Comparison of ENCODE assay signal across 27 cellular contexts in the genomic region with DNA sequence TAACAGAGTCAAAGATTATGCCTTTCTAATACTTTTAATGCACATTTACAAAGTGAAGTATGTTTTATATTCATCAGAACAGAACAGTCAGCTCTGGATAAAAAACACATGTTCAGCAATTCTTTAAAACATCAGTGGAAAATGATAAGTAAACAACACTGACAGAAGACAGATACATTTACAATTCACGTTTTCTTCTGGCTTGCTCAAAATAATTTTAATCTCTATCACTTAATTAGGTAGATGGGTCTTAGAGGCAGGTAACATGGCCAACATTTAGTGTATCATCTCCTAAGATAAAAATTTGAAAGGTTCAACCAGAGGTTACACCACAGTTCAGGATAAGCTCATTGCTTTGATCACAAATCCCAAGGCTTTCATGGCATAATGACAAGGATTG.
"Had no signal": no experiment of that assay in that cellular context is flagged by ENCODE, and none has a peak within 500 bp of the region (broad histone marks: within the 10 kb centered on the region; RNA-seq: fewer than 3 reads in every experiment).

No MANE protein-coding gene starts in this region.

- H3K9me3 ChIP-seq: esophagus muscularis mucosa, heart right ventricle, lower lobe of right lung, ovary, suprapubic skin, transverse colon, upper lobe of right lung, uterus had no signal

- ATAC-seq: heart right ventricle; left ventricle myocardium superior; lower lobe of right lung; natural killer cell; sciatic nerve; stimulated activated naive CD8-positive, alpha-beta T cell treated with anti-CD3 and anti-CD28 coated beads, Interleukin-15, amount 100 ng/mL, for 72 hours; upper lobe of right lung had no signal

- DNase-seq: dermis blood vessel endothelial cell; effector memory CD4-positive, alpha-beta T cell; foreskin melanocyte; glutamatergic neuron; heart right ventricle; hippocampal formation; islet precursor cell; left ventricle myocardium superior; lower lobe of right lung; natural killer cell; occipital lobe; ovary; stimulated activated CD4-positive, alpha-beta T cell treated with anti-CD3 and anti-CD28 coated beads, Interleukin-12 subunit alpha, Interleukin-12 subunit beta, amount 100 ng/mL, for 4 hours; stimulated activated CD4-positive, alpha-beta T cell treated with anti-CD3 and anti-CD28 coated beads, Interleukin-1b, Interleukin-23, amount 100 ng/mL, for 48 hours; stimulated activated CD4-positive, alpha-beta T cell treated with anti-CD3 and anti-CD28 coated beads, Interleukin-4, amount 100 ng/mL, for 1 hour; stimulated activated CD8-positive, alpha-beta memory T cell treated with anti-CD3 and anti-CD28 coated beads, Interleukin-4, amount 100 ng/mL, for 48 hours; stimulated activated naive CD4-positive, alpha-beta T cell; stimulated activated naive CD8-positive, alpha-beta T cell treated with anti-CD3 and anti-CD28 coated beads, Interleukin-15, amount 100 ng/mL, for 72 hours; transverse colon; upper lobe of right lung; uterus had no signal

- H3K27ac ChIP-seq: coronary artery, esophagus muscularis mucosa, heart right ventricle, lower lobe of right lung, ovary, suprapubic skin, transverse colon, upper lobe of right lung, uterus had no signal

- FAIRE-seq: endothelial cell of umbilical vein had no signal

- H3K4me1 ChIP-seq: esophagus muscularis mucosa, heart right ventricle, lower lobe of right lung, suprapubic skin, transverse colon, upper lobe of right lung, uterus had no signal

- H3K27me3 ChIP-seq: esophagus muscularis mucosa, heart right ventricle, ovary, suprapubic skin, transverse colon, upper lobe of right lung, uterus had no signal

- H3K4me3 ChIP-seq: coronary artery, esophagus muscularis mucosa, heart right ventricle, lower lobe of right lung, ovary, smooth muscle cell, suprapubic skin, transverse colon, upper lobe of right lung, uterus had no signal

- H3K4me2 ChIP-seq: smooth muscle cell had no signal

- H3K36me3 ChIP-seq: esophagus muscularis mucosa, lower lobe of right lung, ovary, transverse colon, upper lobe of right lung, uterus had no signal
